8 cellular contexts compared by ENCODE assay signal in the genomic region with DNA sequence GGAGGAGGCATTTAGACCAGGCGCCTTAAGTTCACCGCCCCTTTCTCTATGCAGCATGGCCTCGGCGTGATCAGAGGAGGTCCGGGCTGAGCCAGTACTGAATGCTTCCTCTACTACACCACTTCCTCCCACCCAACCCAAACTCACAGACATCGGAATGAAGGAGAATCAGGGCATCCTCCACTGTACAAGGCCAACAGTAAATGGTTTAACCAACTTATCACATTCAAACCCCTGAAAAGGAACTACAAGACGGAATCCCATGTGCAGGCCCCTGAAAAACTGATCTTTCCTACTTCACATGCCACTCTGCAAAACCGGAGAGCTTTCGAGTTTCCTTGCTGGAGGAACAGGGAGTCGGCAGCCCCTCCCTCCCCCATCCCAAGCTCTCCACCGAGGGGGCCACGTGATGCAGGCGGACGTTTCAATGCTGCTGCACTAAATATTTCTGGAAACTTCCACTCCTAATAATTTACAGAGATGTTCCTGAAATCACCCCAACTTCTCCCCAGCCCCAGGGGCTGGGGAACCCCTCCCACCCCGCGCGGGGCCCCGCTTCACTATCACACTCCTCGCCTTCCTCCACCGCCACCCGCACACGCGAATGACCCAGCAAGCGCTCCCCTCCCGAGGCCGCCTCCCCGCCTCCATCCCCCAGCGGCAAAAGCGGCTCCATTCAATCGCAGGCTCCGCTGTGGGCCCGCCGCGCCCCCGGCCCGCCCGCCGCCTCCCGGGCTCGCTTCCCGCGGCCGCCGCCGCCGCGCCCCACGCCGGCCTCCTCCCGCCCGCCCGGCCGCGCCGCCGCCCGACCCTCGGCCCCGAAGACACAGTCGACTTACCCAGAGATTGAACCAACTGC. TPM values are rescaled to one million over a fixed set of nuclear protein-coding genes. Genes with fewer than 3 reads are reported as not detected.
DNase-seq lines count a peak whose midpoint lies in the region; ATAC-seq and TF ChIP-seq lines count a peak whose summit lies in the region.

No MANE protein-coding gene starts in this region.

- H3K4me1 Mint-ChIP-seq in activated CD4-positive, alpha-beta memory T cell treated with anti-CD3 and anti-CD28 coated beads for 36 hours (ENCODE audit: low read depth) = peaks cover 35% of the 10 kb centered on the region

- DNase-seq in BE2C (peak; percentile 75), NCI-H510A treated with DMSO at 0.1 percent for 48 hours (lab: John Stamatoyannopoulos, UW) (peak; percentile 97), dorsolateral prefrontal cortex (peak; percentile 69 to 90 (median 82)), lower leg skin (ENCODE audit: low spot score in 2 of 2) (peak; percentile 91 to 93)
- peak; percentile 91 for DNase-seq in activated CD4-positive, alpha-beta memory T cell treated with anti-CD3 and anti-CD28 coated beads for 36 hours
- DNase-seq in stimulated activated CD4-positive, alpha-beta T cell treated with anti-CD3 and anti-CD28 coated beads, Interleukin-4, amount 100 ng/mL, for 4 hours = peak; percentile 70 to 87

- peaks cover 3% of the 10 kb centered on the region for H3K27me3 Mint-ChIP-seq in activated CD4-positive, alpha-beta memory T cell treated with anti-CD3 and anti-CD28 coated beads for 36 hours

- H3K27ac Mint-ChIP-seq in activated CD4-positive, alpha-beta memory T cell treated with anti-CD3 and anti-CD28 coated beads for 36 hours = peak overlapping the region; percentile 99

- 1 to 2% methylated on average over 40 to 45 of the region's 60 CpGs for WGBS in lower leg skin, 2 donors

- H3K27me3 ChIP-seq in BE2C (no peaks in the 10 kb centered on the region), dorsolateral prefrontal cortex (no peaks in the 10 kb centered on the region)

- ATAC-seq in HG03432 (IDR thresholded peaks at IDR 0.05; ENCODE audit: unreplicated experiment) = peak; percentile 55

- CTCF ChIA-PET in activated CD4-positive, alpha-beta memory T cell treated with anti-CD3 and anti-CD28 coated beads for 36 hours (lab: Charles Lee) = interaction anchor here (0.7 kb wide), 1 partner anchor 110 kb away, joined by 3 read pairs; no protein-coding TSS in a partner anchor

- no peaks in the 10 kb centered on the region for H3K9me3 ChIP-seq in BE2C

- intact Hi-C loops in activated CD4-positive, alpha-beta memory T cell treated with anti-CD3 and anti-CD28 coated beads for 36 hours (cut with micrococcal nuclease) = loop anchor here (1.0 to 10.0 kb wide), 7 partner anchors 45 to 1168 kb away; a partner anchor contains a TSS
- intact Hi-C loops in dorsolateral prefrontal cortex (cut with DNase I) (loop anchor here (2.0 to 10.0 kb wide), 7 partner anchors 155 to 392 kb away; a partner anchor contains a TSS), lower leg skin (cut with DNase I; ENCODE audit: low total_unique reads) (no loop called here)

- H3K4me1 ChIP-seq in BE2C = no peaks in the 10 kb centered on the region

- peak overlapping the region; percentile 90 for H3K4me3 ChIP-seq in BE2C (ENCODE audit: low read depth, low read length)
- H3K4me3 ChIP-seq in dorsolateral prefrontal cortex = peak overlapping the region; percentile 54 to 96 (median 79)
- peak overlapping the region; percentile 73 for H3K4me3 ChIP-seq in lower leg skin (ENCODE audit: low read depth, poor library complexity, severe bottlenecking)

- H3K36me3 ChIP-seq in BE2C = no peaks in the 10 kb centered on the region

- TF ChIP-seq POLR2A in GM19193 (IDR thresholded peaks at IDR 0.05; ENCODE audit: extremely low read depth, insufficient read depth, insufficient read length) = peak; percentile 79
- no peak for TF ChIP-seq POLR2A in lower leg skin (IDR thresholded peaks at IDR 0.05)

- H3K27ac ChIP-seq in dorsolateral prefrontal cortex = peak overlapping the region; percentile 82 to 99 (median 98)

- POLR2A ChIA-PET in activated CD4-positive, alpha-beta memory T cell treated with anti-CD3 and anti-CD28 coated beads for 36 hours (lab: Charles Lee) = no interaction called here

- H3K4me3 Mint-ChIP-seq in activated CD4-positive, alpha-beta memory T cell treated with anti-CD3 and anti-CD28 coated beads for 36 hours = peak overlapping the region; percentile 97

- TF ChIP-seq CTCF in BE2C (IDR thresholded peaks at IDR 0.05; ENCODE audit: low read depth, low read length) = no peak
- peak in 1 of 56 donors; percentile 6 for TF ChIP-seq CTCF in dorsolateral prefrontal cortex (IDR thresholded peaks at IDR 0.05 in 54 of 56, conservative IDR thresholded peaks at IDR 0.05 in 2 of 56; ENCODE audit: low read depth in 1 of 56, partially characterized antibody in 56 of 56)
- TF ChIP-seq CTCF in lower leg skin (IDR thresholded peaks at IDR 0.05) = no peak

- H3K9me3 Mint-ChIP-seq in activated CD4-positive, alpha-beta memory T cell treated with anti-CD3 and anti-CD28 coated beads for 36 hours = peaks cover 2% of the 10 kb centered on the region

- H3K36me3 Mint-ChIP-seq in activated CD4-positive, alpha-beta memory T cell treated with anti-CD3 and anti-CD28 coated beads for 36 hours = peaks cover 15% of the 10 kb centered on the region

RNA-seq across cellular contexts. Expression of a gene that starts 1.2 kb away (rescaled TPM):
- polyA plus RNA-seq in BE2C (2012; ENCODE audit: insufficient read depth, insufficient read length, low read depth) = 52.7 TPM
- 100 to 1,000 TPM; 191 to 198 TPM for total RNA-seq in activated CD4-positive, alpha-beta memory T cell treated with anti-CD3 and anti-CD28 coated beads for 36 hours
- total RNA-seq in dorsolateral prefrontal cortex = 100 to 1,000 TPM; 103 to 387 (median 148) TPM
- total RNA-seq in lower leg skin = 10 to 100 TPM; 49.9 to 70.3 (median 62.2) TPM

Comparison
In these comparisons a context has a peak if more than half of its experiments do, and no peak if none do; other contexts are left out.
1. Peak in every context shown above with its lines: DNase-seq, ATAC-seq, H3K4me3 ChIP-seq and H3K27ac ChIP-seq.